In genomic region chr7:95302976-95303375, GRCh38 we compare ENCODE assay signal across 17 cellular contexts. TPM values are rescaled to one million over a fixed set of nuclear protein-coding genes. Genes with fewer than 3 reads are reported as not detected.
"Had no signal": no experiment of that assay in that cellular context is flagged by ENCODE, and none has a peak within 500 bp of the region (broad histone marks: within the 10 kb centered on the region; RNA-seq: fewer than 3 reads in every experiment).

No MANE protein-coding gene starts in this region.

- H3K27me3 ChIP-seq: adrenal gland, transverse colon had no signal

- ATAC-seq: activated CD4-positive, CD25-positive, alpha-beta regulatory T cell treated with anti-CD3 and anti-CD28 coated beads, Interleukin-2, amount 50 U/mL, for 24 hours; esophagus mucosa; left ventricle myocardium superior; sciatic nerve had no signal

- H3K27ac ChIP-seq: adrenal gland, prostate gland, transverse colon had no signal

- DNase-seq: activated naive CD4-positive, alpha-beta T cell treated with anti-CD3 and anti-CD28 coated beads, Interleukin-2, amount 50 U/mL, for 16 hours; adrenal gland; head of caudate nucleus; left ventricle myocardium superior; mesendoderm; stimulated activated CD4-positive, alpha-beta T cell treated with anti-CD3 and anti-CD28 coated beads, Interleukin-12 subunit alpha, Interleukin-12 subunit beta, amount 100 ng/mL, for 4 hours; stimulated activated naive CD4-positive, alpha-beta T cell; substantia nigra; T-helper 2 cell; transverse colon had no signal

- H3K36me3 ChIP-seq: adrenal gland, prostate gland, transverse colon had no signal

- H3K4me3 ChIP-seq: adrenal gland, prostate gland, transverse colon had no signal

- H3K4me1 ChIP-seq: adrenal gland, prostate gland, transverse colon had no signal

- H3K9me3 ChIP-seq: adrenal gland, prostate gland, transverse colon had no signal

RNA-seq across cellular contexts. Expression of gene PON1, which starts 21.4 kb away (rescaled TPM):
- total RNA-seq: cerebellum, dermis microvascular lymphatic vessel endothelial cell, esophagus mucosa, fibroblast of villous mesenchyme, left ventricle myocardium superior, sciatic nerve had no signal
